Comparison of ENCODE assay signal across 16 cellular contexts in the genomic region with DNA sequence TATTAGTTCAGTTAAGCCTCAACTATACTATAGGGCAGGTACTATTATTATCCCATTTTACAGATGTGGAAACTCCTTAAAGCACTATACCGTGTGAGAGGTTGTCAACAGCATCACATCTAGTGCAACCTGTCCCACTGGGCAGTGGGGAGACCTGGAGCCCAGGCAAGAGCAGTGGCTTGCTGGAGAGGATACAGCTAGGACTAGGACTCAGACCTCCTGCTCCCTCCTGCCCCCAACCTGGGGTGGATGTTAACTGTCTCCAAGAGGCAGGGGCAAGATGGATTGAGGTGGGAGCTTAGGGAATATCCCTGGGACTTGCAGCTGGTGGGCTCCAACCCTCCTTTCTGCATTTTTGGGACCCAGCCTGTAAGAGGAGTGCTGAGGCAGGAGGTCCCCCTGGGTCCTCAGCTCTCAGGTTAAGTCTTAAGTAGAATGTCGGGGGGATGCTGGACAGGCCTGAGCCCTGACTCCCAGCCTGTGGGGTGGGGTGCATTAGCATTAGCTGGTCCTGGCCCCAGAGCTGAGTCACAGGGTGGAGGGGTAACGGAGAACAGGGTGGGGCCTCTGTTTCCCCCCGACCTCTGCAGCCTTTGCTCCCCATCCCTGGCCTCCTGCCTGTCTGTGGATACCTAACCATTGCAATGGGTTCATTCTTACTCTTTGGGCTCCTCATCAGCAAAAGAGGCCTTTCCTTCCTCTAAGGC. TPM values are rescaled to one million over a fixed set of nuclear protein-coding genes. Genes with fewer than 3 reads are reported as not detected.
"Had no signal": no experiment of that assay in that cellular context is flagged by ENCODE, and none has a peak within 500 bp of the region (broad histone marks: within the 10 kb centered on the region; RNA-seq: fewer than 3 reads in every experiment).

No MANE protein-coding gene starts in this region.

- H3K9me3 Mint-ChIP-seq: activated naive CD8-positive, alpha-beta T cell treated with anti-CD3 and anti-CD28 coated beads, Interleukin-2, amount 10 ng/mL, durations not matched to agents 7 days and 5 days; mesothelial cell of epicardium; naive thymus-derived CD8-positive, alpha-beta T cell; T-helper 2 cell treated with Interferon-gamma antibody and Interleukin-4, amounts not matched to agents 5 μg/mL and 100 μg/mL, for 36 hours had no signal

- H3K4me3 ChIP-seq: thyroid gland had no signal

- H3K36me3 Mint-ChIP-seq: activated naive CD8-positive, alpha-beta T cell treated with anti-CD3 and anti-CD28 coated beads, Interleukin-2, amount 10 ng/mL, durations not matched to agents 7 days and 5 days; mesothelial cell of epicardium; naive thymus-derived CD8-positive, alpha-beta T cell had no signal

- ATAC-seq: activated CD8-positive, alpha-beta T cell treated with anti-CD3 and anti-CD28 coated beads, Interleukin-2, amount 10 ng/mL, durations not matched to agents 7 days and 5 days; left lobe of liver; naive thymus-derived CD8-positive, alpha-beta T cell; stimulated activated naive CD8-positive, alpha-beta T cell treated with anti-CD3 and anti-CD28 coated beads, Interleukin-15, Interleukin-2, amounts not matched to agents 100 U/mL and 50 U/mL, for 24 hours had no signal

- H3K4me3 Mint-ChIP-seq: activated CD8-positive, alpha-beta T cell treated with anti-CD3 and anti-CD28 coated beads, Interleukin-2, amount 10 ng/mL, durations not matched to agents 7 days and 5 days; activated naive CD8-positive, alpha-beta T cell treated with anti-CD3 and anti-CD28 coated beads, Interleukin-2, amount 10 ng/mL, durations not matched to agents 7 days and 5 days; mesothelial cell of epicardium; naive thymus-derived CD8-positive, alpha-beta T cell; T-helper 2 cell treated with Interferon-gamma antibody and Interleukin-4, amounts not matched to agents 5 μg/mL and 100 μg/mL, for 36 hours had no signal

- DNase-seq: activated CD4-positive, alpha-beta T cell treated with anti-CD3 and anti-CD28 coated beads for 1 hour; activated CD4-positive, alpha-beta T cell treated with anti-CD3 and anti-CD28 coated beads, Interleukin-2, amount 50 U/mL, for 1 hour; activated CD8-positive, alpha-beta T cell treated with anti-CD3 and anti-CD28 coated beads, Interleukin-2, amount 10 ng/mL, durations not matched to agents 7 days and 5 days; activated naive CD4-positive, alpha-beta T cell treated with Interleukin-2 at 50 U/mL for 16 hours; activated naive CD8-positive, alpha-beta T cell treated with anti-CD3 and anti-CD28 coated beads, Interleukin-2, amount 10 ng/mL, durations not matched to agents 7 days and 5 days; activated T-cell treated with anti-CD3 and anti-CD28 coated beads, Interleukin-2, amount 50 U/mL, for 1 hour; amniotic stem cell; naive thymus-derived CD8-positive, alpha-beta T cell; retina; stimulated activated CD4-positive, alpha-beta T cell treated with anti-CD3 and anti-CD28 coated beads, Interleukin-4, amount 100 ng/mL, for 24 hours; stimulated activated naive CD8-positive, alpha-beta T cell treated with anti-CD3 and anti-CD28 coated beads, Interleukin-15, Interleukin-2, amounts not matched to agents 100 U/mL and 50 U/mL, for 24 hours; thyroid gland had no signal

- H3K27me3 ChIP-seq: thyroid gland had no signal

- H3K27me3 Mint-ChIP-seq: activated naive CD8-positive, alpha-beta T cell treated with anti-CD3 and anti-CD28 coated beads, Interleukin-2, amount 10 ng/mL, durations not matched to agents 7 days and 5 days; naive thymus-derived CD8-positive, alpha-beta T cell had no signal

- H3K9me3 ChIP-seq: thyroid gland had no signal

- H3K27ac Mint-ChIP-seq: activated CD8-positive, alpha-beta T cell treated with anti-CD3 and anti-CD28 coated beads, Interleukin-2, amount 10 ng/mL, durations not matched to agents 7 days and 5 days; activated naive CD8-positive, alpha-beta T cell treated with anti-CD3 and anti-CD28 coated beads, Interleukin-2, amount 10 ng/mL, durations not matched to agents 7 days and 5 days; mesothelial cell of epicardium; progenitor cell of endocrine pancreas; T-helper 2 cell treated with Interferon-gamma antibody and Interleukin-4, amounts not matched to agents 5 μg/mL and 100 μg/mL, for 36 hours had no signal

RNA-seq across cellular contexts. Expression of a gene that starts 58.3 kb away (rescaled TPM):
- total RNA-seq: activated CD8-positive, alpha-beta T cell treated with anti-CD3 and anti-CD28 coated beads, Interleukin-2, amount 10 ng/mL, durations not matched to agents 7 days and 5 days; activated naive CD8-positive, alpha-beta T cell treated with anti-CD3 and anti-CD28 coated beads, Interleukin-2, amount 10 ng/mL, durations not matched to agents 7 days and 5 days; naive thymus-derived CD8-positive, alpha-beta T cell had no signal
- polyA plus RNA-seq: naive thymus-derived CD8-positive, alpha-beta T cell had no signal
